10 cellular contexts compared by ENCODE assay signal in the genomic region with DNA sequence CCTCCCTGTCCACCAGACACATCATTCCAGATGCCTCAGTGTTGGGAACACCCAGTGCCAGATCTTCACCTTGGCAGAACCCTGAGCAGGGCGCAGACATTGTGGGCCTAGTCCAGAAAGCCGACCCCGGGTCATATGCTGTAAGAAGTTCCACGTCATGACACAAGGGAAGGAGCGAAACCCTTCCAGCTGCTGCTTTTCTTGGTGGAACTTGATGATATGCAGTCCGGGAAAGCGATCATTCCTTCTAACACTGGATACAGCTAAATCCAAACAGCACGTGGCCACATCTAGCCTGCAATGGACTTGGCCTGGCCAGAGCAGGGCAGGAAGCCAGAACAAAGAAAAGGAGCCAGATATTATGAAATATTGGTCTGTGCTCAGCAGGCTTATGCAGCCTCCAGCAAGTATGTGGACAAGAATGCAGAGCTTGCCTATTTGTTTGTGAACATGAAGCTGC. TPM values are rescaled to one million over a fixed set of nuclear protein-coding genes. Genes with fewer than 3 reads are reported as not detected.
DNase-seq lines count a peak whose midpoint lies in the region; ATAC-seq, FAIRE-seq and TF ChIP-seq lines count a peak whose summit lies in the region.
"Had no signal": no experiment of that assay in that cellular context is flagged by ENCODE, and none has a peak within 500 bp of the region (broad histone marks: within the 10 kb centered on the region; RNA-seq: fewer than 3 reads in every experiment).

No MANE protein-coding gene starts in this region.

- intact Hi-C loops in lower lobe of right lung (cut with DNase I), result no loop called here
- intact Hi-C loops in activated CD4-positive, alpha-beta T cell treated with anti-CD3 and anti-CD28 coated beads, Interleukin-2, amount 10 ng/mL, durations not matched to agents 24 days and 14 days (cut with micrococcal nuclease), result no loop called here

- no peaks in the 10 kb centered on the region for H3K9me3 Mint-ChIP-seq in activated CD4-positive, alpha-beta T cell treated with anti-CD3 and anti-CD28 coated beads, Interleukin-2, amount 10 ng/mL, durations not matched to agents 24 days and 14 days
- H3K9me3 Mint-ChIP-seq: activated naive CD8-positive, alpha-beta T cell treated with anti-CD3 and anti-CD28 coated beads, Interleukin-2, amount 10 ng/mL, durations not matched to agents 7 days and 5 days had no signal

- no peaks in the 10 kb centered on the region for H3K4me1 Mint-ChIP-seq in activated CD4-positive, alpha-beta T cell treated with anti-CD3 and anti-CD28 coated beads, Interleukin-2, amount 10 ng/mL, durations not matched to agents 24 days and 14 days

- TF ChIP-seq CTCF in lower lobe of right lung (IDR thresholded peaks at IDR 0.05), result no peak

- H3K36me3 ChIP-seq in esophagus (ENCODE audit: control insufficient read depth in 2 of 2, insufficient read depth in 2 of 2, low read length in 1 of 2), result no peaks in the 10 kb centered on the region
- no peaks in the 10 kb centered on the region for H3K36me3 ChIP-seq in lower lobe of right lung

- WGBS in esophagus, 2 donors, result 50 to 61% methylated on average over 8 of the region's 8 CpGs

- DNase-seq in M059J (ENCODE audit: low read depth) (peak; percentile 11), lower lobe of right lung (peak; percentile 58), stromal cell of bone marrow (ENCODE audit: low read depth) (peak; percentile 95), frontal cortex (ENCODE audit: low spot score in 2 of 2) (no peak), NCI-H187 treated with DMSO at 0.1 percent for 48 hours (lab: John Stamatoyannopoulos, UW) (no peak)
- DNase-seq in activated CD4-positive, alpha-beta T cell treated with anti-CD3 and anti-CD28 coated beads, Interleukin-2, amount 10 ng/mL, durations not matched to agents 24 days and 14 days, result no peak
- DNase-seq: activated naive CD8-positive, alpha-beta T cell treated with anti-CD3 and anti-CD28 coated beads, Interleukin-2, amount 10 ng/mL, durations not matched to agents 7 days and 5 days had no signal

- H3K27ac Mint-ChIP-seq in activated CD4-positive, alpha-beta T cell treated with anti-CD3 and anti-CD28 coated beads, Interleukin-2, amount 10 ng/mL, durations not matched to agents 24 days and 14 days, result no peak overlapping the region
- H3K27ac Mint-ChIP-seq: activated naive CD8-positive, alpha-beta T cell treated with anti-CD3 and anti-CD28 coated beads, Interleukin-2, amount 10 ng/mL, durations not matched to agents 7 days and 5 days had no signal

- H3K4me3 ChIP-seq in esophagus (ENCODE audit: low read depth in 1 of 2, low read length in 2 of 2) (no peak overlapping the region), lower lobe of right lung (no peak overlapping the region)

- ATAC-seq in lower lobe of right lung, result peak; percentile 84 to 86
- ATAC-seq in HG03135 (IDR thresholded peaks at IDR 0.05; ENCODE audit: unreplicated experiment), result no peak

- H3K27me3 Mint-ChIP-seq in activated CD4-positive, alpha-beta T cell treated with anti-CD3 and anti-CD28 coated beads, Interleukin-2, amount 10 ng/mL, durations not matched to agents 24 days and 14 days, result peaks cover 3% of the 10 kb centered on the region
- H3K27me3 Mint-ChIP-seq: activated naive CD8-positive, alpha-beta T cell treated with anti-CD3 and anti-CD28 coated beads, Interleukin-2, amount 10 ng/mL, durations not matched to agents 7 days and 5 days had no signal

- peak overlapping the region; percentile 74 to 80 for H3K27ac ChIP-seq in esophagus (ENCODE audit: low read depth in 2 of 2, low read length in 1 of 2)
- H3K27ac ChIP-seq in lower lobe of right lung, result peak overlapping the region; percentile 51

- H3K4me1 ChIP-seq in esophagus (ENCODE audit: control insufficient read depth in 2 of 2, insufficient read depth in 2 of 2, low read length in 1 of 2), result peaks cover 3 to 4% of the 10 kb centered on the region in 2 donors
- peaks cover 22% of the 10 kb centered on the region for H3K4me1 ChIP-seq in lower lobe of right lung

- H3K9me3 ChIP-seq in esophagus (ENCODE audit: control insufficient read depth in 2 of 2, insufficient read depth in 1 of 2, low read depth in 1 of 2, low read length in 1 of 2) (no peaks in the 10 kb centered on the region), lower lobe of right lung (no peaks in the 10 kb centered on the region)

- H3K36me3 Mint-ChIP-seq in activated CD4-positive, alpha-beta T cell treated with anti-CD3 and anti-CD28 coated beads, Interleukin-2, amount 10 ng/mL, durations not matched to agents 24 days and 14 days (ENCODE audit: low read depth), result no peaks in the 10 kb centered on the region
- H3K36me3 Mint-ChIP-seq: activated naive CD8-positive, alpha-beta T cell treated with anti-CD3 and anti-CD28 coated beads, Interleukin-2, amount 10 ng/mL, durations not matched to agents 7 days and 5 days had no signal

- FAIRE-seq in frontal cortex (lab: Jason Lieb, UNC), result no peak
- FAIRE-seq: TTC549 had no signal

- H3K27me3 ChIP-seq in esophagus (ENCODE audit: control insufficient read depth in 1 of 2, insufficient read depth in 2 of 2, low read length in 2 of 2) (no peaks in the 10 kb centered on the region), lower lobe of right lung (ENCODE audit: low read depth) (no peaks in the 10 kb centered on the region)

- H3K4me3 Mint-ChIP-seq in activated CD4-positive, alpha-beta T cell treated with anti-CD3 and anti-CD28 coated beads, Interleukin-2, amount 10 ng/mL, durations not matched to agents 24 days and 14 days, result no peak overlapping the region
- H3K4me3 Mint-ChIP-seq: activated naive CD8-positive, alpha-beta T cell treated with anti-CD3 and anti-CD28 coated beads, Interleukin-2, amount 10 ng/mL, durations not matched to agents 7 days and 5 days had no signal

RNA-seq across cellular contexts. Expression of a gene that starts 22.0 kb away (rescaled TPM):
- 2.6 and 3.4 TPM in 2 replicates for total RNA-seq in M059J (2014; rRNA removed; shearing (Covaris generic))
- polyA plus RNA-seq in esophagus, result 1 to 10 TPM in 1 of 2 donors, under 1 TPM in 1; 0.71 to 1.1 TPM
- total RNA-seq in lower lobe of right lung (5.9 TPM), frontal cortex (4.5 TPM)
- not detected in 2 replicates for total RNA-seq in activated CD4-positive, alpha-beta T cell treated with anti-CD3 and anti-CD28 coated beads, Interleukin-2, amount 10 ng/mL, durations not matched to agents 24 days and 14 days
- total RNA-seq: activated naive CD8-positive, alpha-beta T cell treated with anti-CD3 and anti-CD28 coated beads, Interleukin-2, amount 10 ng/mL, durations not matched to agents 7 days and 5 days had no signal

Comparison
In these comparisons a context has a peak if more than half of its experiments do, and no peak if none do; other contexts are left out.
1. DNase-seq: peak in M059J (single experiment), lower lobe of right lung (single experiment) and stromal cell of bone marrow (single experiment); none in frontal cortex (0 of 2), NCI-H187 treated with DMSO at 0.1 percent for 48 hours (single experiment) and activated CD4-positive, alpha-beta T cell treated with anti-CD3 and anti-CD28 coated beads, Interleukin-2, amount 10 ng/mL, durations not matched to agents 24 days and 14 days (single experiment).